Comparison of ENCODE assay signal across 1 cellular context in the genomic region with DNA sequence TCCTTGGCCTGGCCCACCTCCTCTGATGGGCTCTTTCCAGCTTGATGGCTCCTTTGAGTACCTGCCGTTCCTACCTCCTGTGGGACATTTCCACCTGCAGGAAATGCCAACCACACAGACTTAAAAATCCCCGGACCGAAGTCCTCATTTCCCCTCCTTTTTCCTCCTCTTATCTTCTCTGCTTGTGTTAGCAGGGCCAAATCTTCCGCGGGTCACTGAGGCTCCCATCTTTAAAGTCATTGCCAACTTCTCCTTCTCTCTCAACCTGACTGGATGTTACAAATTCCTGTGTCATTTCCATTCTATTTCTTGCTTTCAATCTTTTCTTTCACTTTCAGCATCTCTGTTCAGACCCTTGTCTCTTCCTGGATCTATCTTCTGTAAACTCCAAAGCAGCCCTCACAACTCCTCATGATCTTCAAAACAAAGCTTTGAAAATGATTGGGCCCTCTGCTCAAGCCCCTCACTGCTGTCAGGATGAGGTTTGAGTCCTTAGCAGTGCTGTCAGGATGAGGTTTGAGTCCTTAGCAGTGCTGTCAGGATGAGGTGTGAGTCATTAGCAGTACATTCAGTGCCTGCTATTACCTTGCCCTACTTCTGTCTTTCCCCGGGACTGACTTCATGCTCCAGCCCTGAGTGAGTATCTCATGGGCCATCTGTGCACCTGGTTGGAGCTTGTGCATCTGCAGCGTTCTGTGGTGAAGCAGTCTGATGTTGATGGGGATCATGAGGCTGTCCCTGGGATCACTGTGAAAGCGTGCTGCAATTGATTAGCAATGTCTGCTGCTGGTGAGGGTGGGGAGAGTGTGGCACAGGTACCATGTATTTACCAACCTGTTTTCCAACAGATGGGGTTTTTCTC.
TF ChIP-seq lines count a peak whose summit lies in the region.

No MANE protein-coding gene starts in this region.

TF ChIP-seq in GM23338, 12 proteins besides CTCF, POLR2A, EP300 and RAD21 (continued from another document):
- TF ChIP-seq, protein P1, sequence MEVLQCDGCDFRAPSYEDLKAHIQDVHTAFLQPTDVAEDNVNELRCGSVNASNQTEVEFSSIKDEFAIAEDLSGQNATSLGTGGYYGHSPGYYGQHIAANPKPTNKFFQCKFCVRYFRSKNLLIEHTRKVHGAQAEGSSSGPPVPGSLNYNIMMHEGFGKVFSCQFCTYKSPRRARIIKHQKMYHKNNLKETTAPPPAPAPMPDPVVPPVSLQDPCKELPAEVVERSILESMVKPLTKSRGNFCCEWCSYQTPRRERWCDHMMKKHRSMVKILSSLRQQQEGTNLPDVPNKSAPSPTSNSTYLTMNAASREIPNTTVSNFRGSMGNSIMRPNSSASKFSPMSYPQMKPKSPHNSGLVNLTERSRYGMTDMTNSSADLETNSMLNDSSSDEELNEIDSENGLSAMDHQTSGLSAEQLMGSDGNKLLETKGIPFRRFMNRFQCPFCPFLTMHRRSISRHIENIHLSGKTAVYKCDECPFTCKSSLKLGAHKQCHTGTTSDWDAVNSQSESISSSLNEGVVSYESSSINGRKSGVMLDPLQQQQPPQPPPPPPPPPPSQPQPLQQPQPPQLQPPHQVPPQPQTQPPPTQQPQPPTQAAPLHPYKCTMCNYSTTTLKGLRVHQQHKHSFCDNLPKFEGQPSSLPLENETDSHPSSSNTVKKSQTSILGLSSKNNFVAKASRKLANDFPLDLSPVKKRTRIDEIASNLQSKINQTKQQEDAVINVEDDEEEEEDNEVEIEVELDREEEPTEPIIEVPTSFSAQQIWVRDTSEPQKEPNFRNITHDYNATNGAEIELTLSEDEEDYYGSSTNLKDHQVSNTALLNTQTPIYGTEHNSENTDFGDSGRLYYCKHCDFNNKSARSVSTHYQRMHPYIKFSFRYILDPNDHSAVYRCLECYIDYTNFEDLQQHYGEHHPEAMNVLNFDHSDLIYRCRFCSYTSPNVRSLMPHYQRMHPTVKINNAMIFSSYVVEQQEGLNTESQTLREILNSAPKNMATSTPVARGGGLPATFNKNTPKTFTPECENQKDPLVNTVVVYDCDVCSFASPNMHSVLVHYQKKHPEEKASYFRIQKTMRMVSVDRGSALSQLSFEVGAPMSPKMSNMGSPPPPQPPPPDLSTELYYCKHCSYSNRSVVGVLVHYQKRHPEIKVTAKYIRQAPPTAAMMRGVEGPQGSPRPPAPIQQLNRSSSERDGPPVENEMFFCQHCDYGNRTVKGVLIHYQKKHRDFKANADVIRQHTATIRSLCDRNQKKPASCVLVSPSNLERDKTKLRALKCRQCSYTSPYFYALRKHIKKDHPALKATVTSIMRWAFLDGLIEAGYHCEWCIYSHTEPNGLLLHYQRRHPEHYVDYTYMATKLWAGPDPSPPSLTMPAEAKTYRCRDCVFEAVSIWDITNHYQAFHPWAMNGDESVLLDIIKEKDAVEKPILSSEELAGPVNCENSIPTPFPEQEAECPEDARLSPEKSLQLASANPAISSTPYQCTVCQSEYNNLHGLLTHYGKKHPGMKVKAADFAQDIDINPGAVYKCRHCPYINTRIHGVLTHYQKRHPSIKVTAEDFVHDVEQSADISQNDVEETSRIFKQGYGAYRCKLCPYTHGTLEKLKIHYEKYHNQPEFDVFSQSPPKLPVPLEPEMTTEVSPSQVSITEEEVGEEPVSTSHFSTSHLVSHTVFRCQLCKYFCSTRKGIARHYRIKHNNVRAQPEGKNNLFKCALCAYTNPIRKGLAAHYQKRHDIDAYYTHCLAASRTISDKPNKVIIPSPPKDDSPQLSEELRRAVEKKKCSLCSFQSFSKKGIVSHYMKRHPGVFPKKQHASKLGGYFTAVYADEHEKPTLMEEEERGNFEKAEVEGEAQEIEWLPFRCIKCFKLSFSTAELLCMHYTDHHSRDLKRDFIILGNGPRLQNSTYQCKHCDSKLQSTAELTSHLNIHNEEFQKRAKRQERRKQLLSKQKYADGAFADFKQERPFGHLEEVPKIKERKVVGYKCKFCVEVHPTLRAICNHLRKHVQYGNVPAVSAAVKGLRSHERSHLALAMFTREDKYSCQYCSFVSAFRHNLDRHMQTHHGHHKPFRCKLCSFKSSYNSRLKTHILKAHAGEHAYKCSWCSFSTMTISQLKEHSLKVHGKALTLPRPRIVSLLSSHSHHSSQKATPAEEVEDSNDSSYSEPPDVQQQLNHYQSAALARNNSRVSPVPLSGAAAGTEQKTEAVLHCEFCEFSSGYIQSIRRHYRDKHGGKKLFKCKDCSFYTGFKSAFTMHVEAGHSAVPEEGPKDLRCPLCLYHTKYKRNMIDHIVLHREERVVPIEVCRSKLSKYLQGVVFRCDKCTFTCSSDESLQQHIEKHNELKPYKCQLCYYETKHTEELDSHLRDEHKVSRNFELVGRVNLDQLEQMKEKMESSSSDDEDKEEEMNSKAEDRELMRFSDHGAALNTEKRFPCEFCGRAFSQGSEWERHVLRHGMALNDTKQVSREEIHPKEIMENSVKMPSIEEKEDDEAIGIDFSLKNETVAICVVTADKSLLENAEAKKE (CRISPR knock-in tag; IDR thresholded peaks at IDR 0.05): no peak
- no peak for TF ChIP-seq EZH2 (IDR thresholded peaks at IDR 0.05; ENCODE audit: low read depth, unreplicated experiment)
